1 cellular context compared by ENCODE assay signal in genomic region chr4:158530391-158530790, GRCh38.
TF ChIP-seq lines count a peak whose summit lies in the region.

No MANE protein-coding gene starts in this region.

TF ChIP-seq in H1, 55 proteins besides CTCF, POLR2A, EP300 and RAD21 (continued from another document):
- TF ChIP-seq CHD7 (IDR thresholded peaks at IDR 0.05; ENCODE audit: insufficient replicate concordance, low read length) (no peak), RBBP5 (IDR thresholded peaks at IDR 0.05; ENCODE audit: borderline replicate concordance, low read depth, low read length) (no peak), TBP (IDR thresholded peaks at IDR 0.05; ENCODE audit: low read depth, low read length) (no peak), CHD2 (IDR thresholded peaks at IDR 0.05; ENCODE audit: low read length) (no peak), SP4 (IDR thresholded peaks at IDR 0.05; ENCODE audit: low read length) (no peak), KDM4A (IDR thresholded peaks at IDR 0.05; ENCODE audit: low read depth, low read length, severe bottlenecking) (no peak), EZH2 (IDR thresholded peaks at IDR 0.05; ENCODE audit: low read depth, low read length, severe bottlenecking) (no peak)
- TF ChIP-seq, protein P1, sequence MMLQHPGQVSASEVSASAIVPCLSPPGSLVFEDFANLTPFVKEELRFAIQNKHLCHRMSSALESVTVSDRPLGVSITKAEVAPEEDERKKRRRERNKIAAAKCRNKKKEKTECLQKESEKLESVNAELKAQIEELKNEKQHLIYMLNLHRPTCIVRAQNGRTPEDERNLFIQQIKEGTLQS (IDR thresholded peaks at IDR 0.05; ENCODE audit: insufficient read depth, low read depth, low read length) = no peak
